8 cellular contexts compared by ENCODE assay signal in genomic region chr3:44861412-44862220, GRCh38. TPM values are rescaled to one million over a fixed set of nuclear protein-coding genes. Genes with fewer than 3 reads are reported as not detected.
DNase-seq lines count a peak whose midpoint lies in the region; ATAC-seq and TF ChIP-seq lines count a peak whose summit lies in the region.

TMEM42 (plus strand) TSS chr3:44861912; CDS start chr3:44861925, 13 bp downstream.

- TF ChIP-seq RAD21 in liver (IDR thresholded peaks at IDR 0.05): peak in 1 of 2 donors; percentile 25

- DNase-seq in Ammon's horn (ENCODE audit: low spot score) (peak; percentile 96), NCI-H526 (lab: John Stamatoyannopoulos, UW) (peak; percentile 59 to 93), dermis microvascular lymphatic vessel endothelial cell (ENCODE audit: low read depth in 2 of 2) (peak; percentile 84 to 94)
- DNase-seq in activated CD4-positive, alpha-beta T cell treated with anti-CD3 and anti-CD28 coated beads, Interleukin-2, amount 50 U/mL, for 48 hours: peak; percentile 86 to 88
- DNase-seq in stimulated activated CD4-positive, alpha-beta T cell treated with anti-CD3 and anti-CD28 coated beads, Interleukin-4, amount 100 ng/mL, for 24 hours: peak; percentile 87

- H3K9ac ChIP-seq in liver (ENCODE audit: low read depth in 1 of 2, low read length in 2 of 2): peak within 1 kb of the TSS; percentile 41 to 79

- no peaks in the 10 kb centered on the region for H3K27me3 ChIP-seq in liver (ENCODE audit: control insufficient read depth in 4 of 4, insufficient read depth in 4 of 4, low read length in 3 of 4)

- peak within 1 kb of the TSS; percentile 70 to 95 (median 85) for H3K4me3 ChIP-seq in liver (ENCODE audit: low read depth in 1 of 3, low read length in 3 of 3)

- peaks cover 0 to 12% (median 7%) of the 10 kb centered on the region in 4 donors for H3K4me1 ChIP-seq in liver (ENCODE audit: control insufficient read depth in 4 of 4, insufficient read depth in 4 of 4, low read length in 3 of 4)

- peak; percentile 95 for ATAC-seq in GM19023 (IDR thresholded peaks at IDR 0.05; ENCODE audit: unreplicated experiment)
- peak; percentile 97 for ATAC-seq in HG03280 (IDR thresholded peaks at IDR 0.05; ENCODE audit: unreplicated experiment)

- peaks cover 0 to 3% (median 0%) of the 10 kb centered on the region in 4 donors for H3K36me3 ChIP-seq in liver (ENCODE audit: control insufficient read depth in 4 of 4, insufficient read depth in 3 of 4, low read depth in 1 of 4, low read length in 3 of 4)

- WGBS in liver: 2% methylated on average over 90 of the region's 90 CpGs

- peak within 1 kb of the TSS; percentile 85 to 86 for H3K27ac ChIP-seq in liver (ENCODE audit: low read depth in 1 of 2, low read length in 2 of 2)

- TF ChIP-seq CTCF in liver (IDR thresholded peaks at IDR 0.05; ENCODE audit: low read depth, low read length, missing input control): no peak

- H3K9me3 ChIP-seq in liver (ENCODE audit: control insufficient read depth in 4 of 4, low read length in 3 of 4): peaks cover 0 to 2% (median 0%) of the 10 kb centered on the region in 4 donors

TF ChIP-seq in liver, 16 proteins besides CTCF, POLR2A, EP300 and RAD21:
- TF ChIP-seq EGR1 (IDR thresholded peaks at IDR 0.05; ENCODE audit: low read depth in 2 of 2) (no peak), YY1 (IDR thresholded peaks at IDR 0.05) (peak; percentile 94), JUND (IDR thresholded peaks at IDR 0.05) (no peak), RXRA (IDR thresholded peaks at IDR 0.05) (no peak), SP1 (IDR thresholded peaks at IDR 0.05) (peak; percentile 20), FOXA2 (IDR thresholded peaks at IDR 0.05) (no peak), ZBTB33 (IDR thresholded peaks at IDR 0.05) (no peak), HNF4G (IDR thresholded peaks at IDR 0.05) (no peak), NR2F2 (IDR thresholded peaks at IDR 0.05) (no peak), HNF4A (conservative IDR thresholded peaks at IDR 0.05) (no peak), GABPA (IDR thresholded peaks at IDR 0.05 in 1 of 2, conservative IDR thresholded peaks at IDR 0.05 in 1 of 2) (no peak), MAX (IDR thresholded peaks at IDR 0.05) (no peak)

RNA-seq across cellular contexts. Expression of gene TMEM42, which starts in this region (rescaled TPM):
- 8.5 and 9.6 TPM in 2 replicates for total RNA-seq in dermis microvascular lymphatic vessel endothelial cell
- 1 to 10 TPM; 5.8 to 9.0 TPM for total RNA-seq in liver
- 1 to 10 TPM; 7.2 to 9.9 TPM for polyA plus RNA-seq in liver

Comparison
In these comparisons a context has a peak if more than half of its experiments do, and no peak if none do; other contexts are left out.
1. Peak in every context shown above with its lines: DNase-seq, ATAC-seq, H3K4me3 ChIP-seq and H3K27ac ChIP-seq.